ENCODE assay signal across 28 cellular contexts in the genomic region with DNA sequence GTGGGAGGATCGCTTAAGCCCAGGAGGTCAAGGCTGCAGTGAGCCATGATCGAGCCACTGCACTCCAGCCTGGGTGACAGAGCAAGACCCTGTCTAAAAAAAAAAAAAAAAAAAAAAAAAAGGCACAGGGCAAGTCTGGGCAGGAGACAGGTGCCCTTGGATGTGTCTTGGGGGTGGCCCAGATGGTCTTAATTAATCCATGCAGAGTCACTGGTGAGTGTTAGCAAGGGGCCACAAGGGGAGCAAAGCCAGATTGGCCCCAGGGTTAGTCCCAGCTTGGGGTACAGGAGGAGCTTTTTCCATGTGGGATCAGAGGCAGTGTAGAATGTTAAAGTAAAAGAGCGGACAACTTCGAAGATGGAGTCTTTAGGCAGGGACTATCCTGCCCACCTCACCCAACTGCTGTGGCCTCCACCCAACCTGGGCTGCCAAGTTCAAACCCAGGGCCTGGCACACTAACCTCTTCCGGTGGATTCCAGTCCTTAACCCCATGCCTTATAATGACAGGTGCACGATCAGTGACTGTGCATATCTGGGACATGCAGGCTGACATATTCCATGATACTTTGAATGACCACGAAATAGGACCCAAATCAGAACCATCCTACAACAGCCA. TPM values are rescaled to one million over a fixed set of nuclear protein-coding genes. Genes with fewer than 3 reads are reported as not detected.
"Had no signal": no experiment of that assay in that cellular context is flagged by ENCODE, and none has a peak within 500 bp of the region (broad histone marks: within the 10 kb centered on the region; RNA-seq: fewer than 3 reads in every experiment).

No MANE protein-coding gene starts in this region.

- H3K4me3 Mint-ChIP-seq: activated B cell treated with CpG ODN at 0.5 μM for 24 hours; activated CD4-positive, alpha-beta T cell treated with anti-CD3 and anti-CD28 coated beads for 36 hours; activated naive CD8-positive, alpha-beta T cell; activated T-helper 1 cell treated with anti-CD3 and anti-CD28 coated beads, Interleukin-12 subunit alpha, Interleukin-12 subunit beta, Interleukin-2, Interleukin-4 antibody, amounts not matched to agents 30 ng/mL and 10 ng/mL and 1 ng/mL, durations not matched to agents 14 hours and 24 hours and 36 hours; dendritic cell treated with granulocyte-macrophage colony-stimulating factor and Interleukin-4, amounts not matched to agents 40 ng/mL and 50 ng/mL, for 4 days; immature natural killer cell; naive B cell had no signal

- H3K27me3 ChIP-seq: brain microvascular endothelial cell, foreskin keratinocyte, testis, upper lobe of left lung had no signal

- H3K27ac ChIP-seq: adrenal gland, ascending aorta, brain microvascular endothelial cell, foreskin keratinocyte, lower lobe of right lung, sigmoid colon, spleen, testis, upper lobe of left lung had no signal

- H3K36me3 ChIP-seq: adrenal gland, ascending aorta, brain microvascular endothelial cell, lower lobe of right lung, sigmoid colon, upper lobe of left lung had no signal

- H3K36me3 Mint-ChIP-seq: activated naive CD8-positive, alpha-beta T cell; naive B cell had no signal

- H3K4me1 ChIP-seq: adrenal gland, ascending aorta, foreskin keratinocyte, lower lobe of right lung, sigmoid colon, testis, upper lobe of left lung had no signal

- H3K27ac Mint-ChIP-seq: activated B cell treated with CpG ODN at 0.5 μM for 24 hours; activated CD4-positive, alpha-beta T cell treated with anti-CD3 and anti-CD28 coated beads for 36 hours; activated naive CD8-positive, alpha-beta T cell; activated T-helper 1 cell treated with anti-CD3 and anti-CD28 coated beads, Interleukin-12 subunit alpha, Interleukin-12 subunit beta, Interleukin-2, Interleukin-4 antibody, amounts not matched to agents 30 ng/mL and 10 ng/mL and 1 ng/mL, durations not matched to agents 14 hours and 24 hours and 36 hours; dendritic cell treated with granulocyte-macrophage colony-stimulating factor and Interleukin-4, amounts not matched to agents 40 ng/mL and 50 ng/mL, for 4 days had no signal

- H3K9me3 ChIP-seq: adrenal gland, ascending aorta, lower lobe of right lung, sigmoid colon, spleen, testis, upper lobe of left lung had no signal

- ATAC-seq: activated CD4-positive, alpha-beta T cell treated with anti-CD3 and anti-CD28 coated beads for 36 hours; foreskin keratinocyte; left lobe of liver; lower lobe of right lung had no signal

- H3K4me1 Mint-ChIP-seq: activated B cell treated with CpG ODN at 0.5 μM for 24 hours; activated CD4-positive, alpha-beta T cell treated with anti-CD3 and anti-CD28 coated beads for 36 hours; immature natural killer cell; naive B cell had no signal

- DNase-seq: activated B cell treated with CpG ODN at 0.5 μM for 24 hours; activated CD4-positive, alpha-beta T cell treated with anti-CD3 and anti-CD28 coated beads for 36 hours; activated CD4-positive, alpha-beta T cell treated with anti-CD3 and anti-CD28 coated beads, Interleukin-2, amount 50 U/mL, for 48 hours; activated gamma-delta T cell treated with Interleukin-2 at 50 U/mL for 16 hours; adrenal gland; brain microvascular endothelial cell; caudate nucleus; effector CD4-positive, alpha-beta T cell; erythroblast; foreskin keratinocyte; immature natural killer cell; lower lobe of right lung; naive B cell; sigmoid colon; spleen; stimulated activated CD4-positive, alpha-beta T cell treated with anti-CD3 and anti-CD28 coated beads, Interleukin-4, amount 100 ng/mL, for 1 hour; stimulated activated naive CD4-positive, alpha-beta T cell; T-helper 1 cell; testis; upper lobe of left lung had no signal

- H3K9me3 Mint-ChIP-seq: activated B cell treated with CpG ODN at 0.5 μM for 24 hours; activated T-helper 1 cell treated with anti-CD3 and anti-CD28 coated beads, Interleukin-12 subunit alpha, Interleukin-12 subunit beta, Interleukin-2, Interleukin-4 antibody, amounts not matched to agents 30 ng/mL and 10 ng/mL and 1 ng/mL, durations not matched to agents 14 hours and 24 hours and 36 hours; dendritic cell treated with granulocyte-macrophage colony-stimulating factor and Interleukin-4, amounts not matched to agents 40 ng/mL and 50 ng/mL, for 4 days; immature natural killer cell had no signal

- H3K4me3 ChIP-seq: adrenal gland, ascending aorta, lower lobe of right lung, sigmoid colon, spleen, testis, upper lobe of left lung had no signal

- H3K27me3 Mint-ChIP-seq: activated B cell treated with CpG ODN at 0.5 μM for 24 hours; activated CD4-positive, alpha-beta T cell treated with anti-CD3 and anti-CD28 coated beads for 36 hours; activated naive CD8-positive, alpha-beta T cell; dendritic cell treated with granulocyte-macrophage colony-stimulating factor and Interleukin-4, amounts not matched to agents 40 ng/mL and 50 ng/mL, for 4 days had no signal

RNA-seq across cellular contexts. Expression of a gene that starts 32.2 kb away (rescaled TPM):
- total RNA-seq: ascending aorta, foreskin keratinocyte, left lobe of liver, renal cortical epithelial cell, sigmoid colon had no signal
- polyA plus RNA-seq: foreskin keratinocyte, immature natural killer cell, neural cell had no signal

RNA-seq across cellular contexts. Expression of a gene that starts 36.1 kb away (rescaled TPM):
- total RNA-seq: foreskin keratinocyte, kidney epithelial cell, renal cortical epithelial cell had no signal
- polyA plus RNA-seq: foreskin keratinocyte, neural cell had no signal
